1 cellular context compared by ENCODE assay signal in the genomic region with DNA sequence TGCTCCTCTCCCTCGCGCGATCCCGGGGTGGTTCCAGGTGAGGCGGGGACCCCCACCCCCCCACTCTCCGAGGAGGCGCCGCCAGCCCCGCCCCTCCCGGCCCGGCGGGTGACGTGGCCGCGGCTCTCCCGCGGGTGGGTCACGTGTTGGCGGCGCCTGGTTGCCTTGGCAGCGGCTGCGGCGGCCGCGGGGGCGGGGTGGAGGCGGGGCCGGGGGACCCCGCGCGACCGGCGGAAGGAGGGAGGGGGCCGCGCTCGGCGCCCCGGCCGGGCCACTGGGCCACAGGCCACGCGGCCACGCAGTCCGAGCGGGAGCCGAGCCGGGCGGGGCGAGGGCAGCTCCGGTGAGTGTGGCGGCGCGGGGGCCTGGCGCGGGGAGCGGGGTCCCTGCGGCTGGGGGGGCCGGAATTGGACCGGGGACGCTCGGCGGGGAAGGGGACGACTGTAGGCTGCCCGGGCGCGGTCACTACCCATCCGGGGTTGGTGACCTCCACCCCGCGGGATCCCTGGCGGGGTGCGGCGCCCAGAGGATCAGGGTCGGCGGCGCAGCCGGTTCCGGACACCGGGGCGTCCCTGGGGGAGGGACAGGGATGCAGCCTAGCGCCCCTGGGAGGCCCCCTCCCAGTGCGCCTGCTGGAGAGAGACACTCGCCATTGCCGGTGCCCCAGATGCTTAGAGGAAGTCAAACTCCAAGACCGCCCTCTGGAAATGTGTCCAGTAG.
TF ChIP-seq lines count a peak whose summit lies in the region.

A gene (plus strand): TSS at position 257 of the 720 bp plus-strand sequence. CDS start 5,382 bp downstream, outside the sequence.

TF ChIP-seq in H1, 55 proteins besides CTCF, POLR2A, EP300 and RAD21 (continued from another document):
- TF ChIP-seq, protein P1, sequence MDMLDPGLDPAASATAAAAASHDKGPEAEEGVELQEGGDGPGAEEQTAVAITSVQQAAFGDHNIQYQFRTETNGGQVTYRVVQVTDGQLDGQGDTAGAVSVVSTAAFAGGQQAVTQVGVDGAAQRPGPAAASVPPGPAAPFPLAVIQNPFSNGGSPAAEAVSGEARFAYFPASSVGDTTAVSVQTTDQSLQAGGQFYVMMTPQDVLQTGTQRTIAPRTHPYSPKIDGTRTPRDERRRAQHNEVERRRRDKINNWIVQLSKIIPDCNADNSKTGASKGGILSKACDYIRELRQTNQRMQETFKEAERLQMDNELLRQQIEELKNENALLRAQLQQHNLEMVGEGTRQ (IDR thresholded peaks at IDR 0.05; ENCODE audit: low read length): peak; percentile 77
- TF ChIP-seq SP4 (IDR thresholded peaks at IDR 0.05; ENCODE audit: low read length): no peak
- no peak for TF ChIP-seq POU5F1 (IDR thresholded peaks at IDR 0.05; ENCODE audit: low read depth, low read length)
- peak; percentile 82 for TF ChIP-seq KDM4A (IDR thresholded peaks at IDR 0.05; ENCODE audit: low read depth, low read length, severe bottlenecking)
- no peak for TF ChIP-seq SIX5 (IDR thresholded peaks at IDR 0.05; ENCODE audit: low read depth, low read length)
- 0 out of 4 replicates have a peak, but pooled peaks of 1 of the 2 experiments have one; percentile 34 for TF ChIP-seq HDAC2 (IDR thresholded peaks at IDR 0.05; ENCODE audit: borderline replicate concordance in 1 of 2, low read depth in 2 of 2, low read length in 2 of 2)
- no peak for TF ChIP-seq NRF1 (IDR thresholded peaks at IDR 0.05; ENCODE audit: low read depth, low read length)
- TF ChIP-seq, protein P2, sequence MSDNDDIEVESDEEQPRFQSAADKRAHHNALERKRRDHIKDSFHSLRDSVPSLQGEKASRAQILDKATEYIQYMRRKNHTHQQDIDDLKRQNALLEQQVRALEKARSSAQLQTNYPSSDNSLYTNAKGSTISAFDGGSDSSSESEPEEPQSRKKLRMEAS (IDR thresholded peaks at IDR 0.05): peak; percentile 56; the same call in 1 of the 2 replicates
- TF ChIP-seq EGR1 (IDR thresholded peaks at IDR 0.05; ENCODE audit: borderline replicate concordance, low read depth, low read length): peak; percentile 78; the same call in 1 of the 2 replicates
- no peak for TF ChIP-seq HDAC6 (IDR thresholded peaks at IDR 0.05; ENCODE audit: low read depth, low read length)
- TF ChIP-seq, protein P3, sequence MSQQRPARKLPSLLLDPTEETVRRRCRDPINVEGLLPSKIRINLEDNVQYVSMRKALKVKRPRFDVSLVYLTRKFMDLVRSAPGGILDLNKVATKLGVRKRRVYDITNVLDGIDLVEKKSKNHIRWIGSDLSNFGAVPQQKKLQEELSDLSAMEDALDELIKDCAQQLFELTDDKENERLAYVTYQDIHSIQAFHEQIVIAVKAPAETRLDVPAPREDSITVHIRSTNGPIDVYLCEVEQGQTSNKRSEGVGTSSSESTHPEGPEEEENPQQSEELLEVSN (IDR thresholded peaks at IDR 0.05): no peak
- peak; percentile 57 for TF ChIP-seq PHF8 (conservative IDR thresholded peaks at IDR 0.05; ENCODE audit: low read depth, low read length)
